9 cellular contexts compared by ENCODE assay signal in genomic region chr12:53052419-53053222, GRCh38. TPM values are rescaled to one million over a fixed set of nuclear protein-coding genes. Genes with fewer than 3 reads are reported as not detected.
A peak's percentile ranks its signal among the peaks of the same experiment; 100 is the strongest.
DNase-seq lines count a peak whose midpoint lies in the region; ATAC-seq and TF ChIP-seq lines count a peak whose summit lies in the region.
"Had no signal": no experiment of that assay in that cellular context is flagged by ENCODE, and none has a peak within 500 bp of the region (broad histone marks: within the 10 kb centered on the region; RNA-seq: fewer than 3 reads in every experiment).

No MANE protein-coding gene starts in this region.

- H3K9me3 ChIP-seq in smooth muscle cell (replicated peaks; ENCODE audit: low read depth) = no peaks in the 10 kb centered on the region

- peak overlapping the region; percentile 91 for H3K4me2 ChIP-seq in smooth muscle cell

- H3K79me2 ChIP-seq in smooth muscle cell (ENCODE audit: low read depth) = peaks cover 12% of the 10 kb centered on the region

- DNase-seq in HT-29 (ENCODE audit: low spot score) (peak; percentile 78), anterior cingulate cortex (lab: John Stamatoyannopoulos, UW) (peak in 57 of 58 donors; percentile 19 to 95 (median 84)), hypothalamus (lab: John Stamatoyannopoulos, UW) (peak; percentile 24 to 95 (median 83)), smooth muscle cell (lab: John Stamatoyannopoulos, UW; ENCODE audit: unreplicated experiment) (no peak), OCI-M1 (lab: John Stamatoyannopoulos, UW) (no peak)
- DNase-seq in activated CD4-positive, alpha-beta T cell treated with anti-CD3 and anti-CD28 coated beads, Interleukin-2, amount 50 U/mL, for 48 hours = no peak
- DNase-seq: cortex of kidney had no signal

- no peak overlapping the region for H3K4me3 ChIP-seq in smooth muscle cell

- peaks cover 34% of the 10 kb centered on the region for H3K4me1 ChIP-seq in smooth muscle cell (ENCODE audit: low read depth)

- TF ChIP-seq CTCF in smooth muscle cell (IDR thresholded peaks at IDR 0.05; ENCODE audit: borderline replicate concordance, insufficient read depth, poor library complexity, severe bottlenecking) = no peak

- no peaks in the 10 kb centered on the region for H4K20me1 ChIP-seq in smooth muscle cell (ENCODE audit: low read depth)

- H3K9ac ChIP-seq in smooth muscle cell (ENCODE audit: low read depth) = no peak overlapping the region

- H3K27ac ChIP-seq in smooth muscle cell (ENCODE audit: low read depth) = peak overlapping the region; percentile 83

- H3F3A ChIP-seq in smooth muscle cell (ENCODE audit: low read depth) = peaks cover 19% of the 10 kb centered on the region

- H3K36me3 ChIP-seq in smooth muscle cell (ENCODE audit: low read depth) = no peaks in the 10 kb centered on the region

- 71% methylated on average over 10 of the region's 11 CpGs for WGBS in smooth muscle cell (ENCODE audit: low lambda C conversion rate)

- ATAC-seq in GM18858 (IDR thresholded peaks at IDR 0.05; ENCODE audit: unreplicated experiment) (no peak), HG03196 (IDR thresholded peaks at IDR 0.05; ENCODE audit: unreplicated experiment) (no peak)

- no peaks in the 10 kb centered on the region for H3K27me3 ChIP-seq in smooth muscle cell (ENCODE audit: low read depth)

- no peak overlapping the region for H2AFZ ChIP-seq in smooth muscle cell (ENCODE audit: low read depth)

RNA-seq across cellular contexts. Expression of gene TNS2, which starts 2.8 kb away (rescaled TPM):
- total RNA-seq in HT-29 (2014; rRNA removed; shearing (Covaris generic)) = 57.7 and 71.9 TPM in 2 replicates
- total RNA-seq in smooth muscle cell = 9.3 and 11.4 TPM in 2 replicates
- polyA plus RNA-seq in smooth muscle cell = 17.4 TPM in 2 replicates

RNA-seq across cellular contexts. Expression of gene SPRYD3, which starts 26.6 kb away (rescaled TPM):
- 27.4 and 29.0 TPM in 2 replicates for total RNA-seq in HT-29 (2014; rRNA removed; shearing (Covaris generic))
- total RNA-seq in smooth muscle cell = 20.2 and 23.0 TPM in 2 replicates
- 43.5 and 57.1 TPM in 2 replicates for polyA plus RNA-seq in smooth muscle cell

RNA-seq across cellular contexts. Expression of gene IGFBP6, which starts 44.8 kb away (rescaled TPM):
- 394 and 417 TPM in 2 replicates for total RNA-seq in HT-29 (2014; rRNA removed; shearing (Covaris generic))
- total RNA-seq in smooth muscle cell = 22.6 and 22.7 TPM in 2 replicates
- 94.4 and 102 TPM in 2 replicates for polyA plus RNA-seq in smooth muscle cell

RNA-seq across cellular contexts. Expression of gene EIF4B, which starts 46.4 kb away (rescaled TPM):
- 401 and 417 TPM in 2 replicates for total RNA-seq in HT-29 (2014; rRNA removed; shearing (Covaris generic))
- 241 and 299 TPM in 2 replicates for total RNA-seq in smooth muscle cell
- 39.9 and 47.7 TPM in 2 replicates for polyA plus RNA-seq in smooth muscle cell

RNA-seq across cellular contexts. Expression of gene SOAT2, which starts 50.7 kb away (rescaled TPM):
- total RNA-seq in HT-29 (2014; rRNA removed; shearing (Covaris generic)) = 0.15 and 0.23 TPM in 2 replicates
- total RNA-seq in smooth muscle cell = not detected in 2 replicates
- polyA plus RNA-seq in smooth muscle cell = not detected in 2 replicates

Comparison
In these comparisons a context has a peak if more than half of its experiments do, and no peak if none do; other contexts are left out.
1. DNase-seq: peak in HT-29 (single experiment), anterior cingulate cortex (57 of 58) and hypothalamus (51 of 51); none in smooth muscle cell (single experiment), activated CD4-positive, alpha-beta T cell treated with anti-CD3 and anti-CD28 coated beads, Interleukin-2, amount 50 U/mL, for 48 hours (0 of 2) and OCI-M1 (single experiment).
2. RNA of gene IGFBP6, which starts 44.8 kb away (total RNA-seq): 394 to 417 TPM in HT-29; 22.6 to 22.7 TPM in smooth muscle cell; every median in the first group is over 10 times any median in the second.